In genomic region chr1:235074335-235075120, GRCh38 we compare ENCODE assay signal across 8 cellular contexts. TPM values are rescaled to one million over a fixed set of nuclear protein-coding genes. Genes with fewer than 3 reads are reported as not detected.
DNase-seq lines count a peak whose midpoint lies in the region; ATAC-seq and TF ChIP-seq lines count a peak whose summit lies in the region.

No MANE protein-coding gene starts in this region.

- peaks cover 61% of the 10 kb centered on the region for H3K4me1 ChIP-seq in ACC112 (ENCODE audit: control insufficient read depth, insufficient read depth, low read length, unreplicated experiment)
- no peaks in the 10 kb centered on the region for H3K4me1 ChIP-seq in A673 (ENCODE audit: insufficient read depth, low read length, poor library complexity, severe bottlenecking)

- no peak overlapping the region for H3K4me3 Mint-ChIP-seq in activated T-helper 17 cell treated with anti-CD3 and anti-CD28 coated beads, Interleukin-2, amount 50 U/mL, for 72 hours
- no peak overlapping the region for H3K4me3 Mint-ChIP-seq in progenitor cell of endocrine pancreas (ENCODE audit: low read depth)

- peaks cover 22% of the 10 kb centered on the region for H3K4me1 Mint-ChIP-seq in activated T-helper 17 cell treated with anti-CD3 and anti-CD28 coated beads, Interleukin-2, amount 50 U/mL, for 72 hours
- peaks cover 31% of the 10 kb centered on the region for H3K4me1 Mint-ChIP-seq in progenitor cell of endocrine pancreas (ENCODE audit: low read depth)

- intact Hi-C loops in A673 (cut with micrococcal nuclease; ENCODE audit: unreplicated experiment): no loop called here

- H3K27me3 Mint-ChIP-seq in activated T-helper 17 cell treated with anti-CD3 and anti-CD28 coated beads, Interleukin-2, amount 50 U/mL, for 72 hours: no peaks in the 10 kb centered on the region
- H3K27me3 Mint-ChIP-seq in progenitor cell of endocrine pancreas: no peaks in the 10 kb centered on the region

- H3K36me3 ChIP-seq in ACC112 (ENCODE audit: insufficient read depth, low read length) (no peaks in the 10 kb centered on the region), A673 (ENCODE audit: insufficient read depth, low read length, poor library complexity, severe bottlenecking) (no peaks in the 10 kb centered on the region)

- no peaks in the 10 kb centered on the region for H3K9me3 ChIP-seq in A673 (ENCODE audit: low read depth, low read length, poor library complexity, severe bottlenecking)

- H3K27me3 ChIP-seq in ACC112 (ENCODE audit: insufficient read depth, low read length): no peaks in the 10 kb centered on the region
- no peaks in the 10 kb centered on the region for H3K27me3 ChIP-seq in A673 (replicated peaks; ENCODE audit: insufficient read depth, low read depth, low read length, poor library complexity)

- DNase-seq in NCI-H748 treated with DMSO at 0.1 percent for 48 hours (lab: John Stamatoyannopoulos, UW) (peak; percentile 37), globus pallidus (ENCODE audit: low spot score) (peak; percentile 54), progenitor cell of endocrine pancreas (ENCODE audit: low spot score, unreplicated experiment) (no peak), A673 (ENCODE audit: low spot score) (no peak)

- peak overlapping the region; percentile 96 for H3K27ac Mint-ChIP-seq in activated T-helper 17 cell treated with anti-CD3 and anti-CD28 coated beads, Interleukin-2, amount 50 U/mL, for 72 hours
- H3K27ac Mint-ChIP-seq in progenitor cell of endocrine pancreas: peak overlapping the region; percentile 91

- H3K4me3 ChIP-seq in ACC112 (ENCODE audit: low read depth, low read length): peak overlapping the region; percentile 48
- H3K4me3 ChIP-seq in A673 (ENCODE audit: low read depth, low read length, poor library complexity, severe bottlenecking): no peak overlapping the region

- BruUV-seq in A673 (replicated peaks; lab: Mats Ljungman, UMichigan): no TSS peak

- peak; percentile 37 for ATAC-seq in GM18861 (IDR thresholded peaks at IDR 0.05; ENCODE audit: unreplicated experiment)
- peak; percentile 44 for ATAC-seq in HG03095 (IDR thresholded peaks at IDR 0.05; ENCODE audit: unreplicated experiment)
- peak; percentile 61 for ATAC-seq in activated T-helper 17 cell treated with anti-CD3 and anti-CD28 coated beads, Interleukin-2, amount 50 U/mL, for 72 hours (replicated peaks)

- H3K79me2 ChIP-seq in ACC112 (ENCODE audit: control insufficient read depth, insufficient read depth, low read length, unreplicated experiment): no peaks in the 10 kb centered on the region

- H3K27ac ChIP-seq in ACC112 (ENCODE audit: low read depth, low read length) (peak overlapping the region; percentile 98), A673 (ENCODE audit: low read depth, low read length, poor library complexity, severe bottlenecking) (no peak overlapping the region)

- POLR2A ChIA-PET in A673 (lab: Charles Lee; ENCODE audit: low non-redundant PET): no interaction called here

- no peak overlapping the region for H2AFZ ChIP-seq in ACC112 (ENCODE audit: low read length, unreplicated experiment)

- TF ChIP-seq CTCF in progenitor cell of endocrine pancreas (IDR thresholded peaks at IDR 0.05; ENCODE audit: unreplicated experiment) (no peak), A673 (conservative IDR thresholded peaks at IDR 0.05; ENCODE audit: low read depth, low read length) (no peak)

- CTCF ChIA-PET in A673 (lab: Charles Lee): no interaction called here

- no peaks in the 10 kb centered on the region for H3K36me3 Mint-ChIP-seq in activated T-helper 17 cell treated with anti-CD3 and anti-CD28 coated beads, Interleukin-2, amount 50 U/mL, for 72 hours (ENCODE audit: low read depth)
- no peaks in the 10 kb centered on the region for H3K36me3 Mint-ChIP-seq in progenitor cell of endocrine pancreas (ENCODE audit: insufficient read depth)

- H3K9me3 Mint-ChIP-seq in activated T-helper 17 cell treated with anti-CD3 and anti-CD28 coated beads, Interleukin-2, amount 50 U/mL, for 72 hours: no peaks in the 10 kb centered on the region
- no peaks in the 10 kb centered on the region for H3K9me3 Mint-ChIP-seq in progenitor cell of endocrine pancreas (ENCODE audit: low read depth)

RNA-seq across cellular contexts. Expression of gene TOMM20, which starts 54.1 kb away (rescaled TPM):
- total RNA-seq in activated T-helper 17 cell treated with anti-CD3 and anti-CD28 coated beads, Interleukin-2, amount 50 U/mL, for 72 hours: 100 to 1,000 TPM; 110 to 117 TPM
- total RNA-seq in progenitor cell of endocrine pancreas: 110 and 120 TPM in 2 replicates
- total RNA-seq in A673 (2021): 72.6 and 74.0 TPM in 2 replicates

Comparison
In these comparisons a context has a peak if more than half of its experiments do, and no peak if none do; other contexts are left out.
1. DNase-seq: peak in NCI-H748 treated with DMSO at 0.1 percent for 48 hours (single experiment) and globus pallidus (single experiment); none in progenitor cell of endocrine pancreas (single experiment) and A673 (single experiment).
2. Peak in every context shown above with its lines, with median percentiles within 50 percentile points of each other: ATAC-seq.